Comparison of ENCODE assay signal across 12 cellular contexts in the genomic region with DNA sequence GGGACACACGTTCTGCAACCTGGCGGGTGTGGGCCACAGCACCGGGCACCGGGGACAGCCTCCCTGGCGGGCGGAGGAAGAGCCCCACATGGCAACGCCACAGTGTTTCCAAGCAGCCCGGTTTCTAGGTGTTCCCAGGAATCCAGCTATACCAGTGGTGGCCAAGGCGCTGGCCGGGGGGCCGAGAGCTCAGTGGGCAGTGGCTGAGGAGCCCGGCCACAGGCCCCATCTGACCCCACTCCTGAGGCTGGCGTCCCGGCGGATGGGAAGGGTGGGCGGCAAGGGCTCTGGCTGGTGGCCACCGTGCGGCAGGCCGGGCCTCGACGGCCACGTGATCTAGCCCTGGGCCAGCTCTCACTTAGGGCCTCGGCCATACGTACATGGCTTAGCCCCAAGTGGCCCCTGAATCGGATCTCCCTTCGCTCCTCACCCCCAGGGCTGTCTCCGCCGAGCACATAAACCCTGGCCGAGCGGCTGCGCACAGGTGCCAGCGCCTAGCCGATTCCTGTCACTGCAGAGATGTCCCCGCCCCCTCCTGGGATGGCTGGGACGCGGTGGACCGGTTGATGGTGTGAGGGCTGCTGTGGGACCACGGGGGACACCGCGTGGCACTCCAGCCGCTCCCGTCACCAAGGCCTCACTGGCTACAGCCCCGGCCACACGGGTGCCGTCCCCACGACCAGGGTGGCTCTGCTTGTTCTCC.
DNase-seq lines count a peak whose midpoint lies in the region; ATAC-seq, FAIRE-seq and TF ChIP-seq lines count a peak whose summit lies in the region.
"Had no signal": no experiment of that assay in that cellular context is flagged by ENCODE, and none has a peak within 500 bp of the region (broad histone marks: within the 10 kb centered on the region; RNA-seq: fewer than 3 reads in every experiment).

No MANE protein-coding gene starts in this region.

- H3K9ac ChIP-seq in BLaER1 = no peak overlapping the region
- peak overlapping the region in 1 of 2 donors; percentile 46 for H3K9ac ChIP-seq in kidney (ENCODE audit: low read length in 2 of 2)

- peak overlapping the region; percentile 81 for H3K4me2 ChIP-seq in BLaER1

- H3K27me3 ChIP-seq in BLaER1 (peaks cover 48% of the 10 kb centered on the region), adrenal gland (peaks cover 10% of the 10 kb centered on the region)

- in situ Hi-C loops in astrocyte of the cerebellum (cut with HindIII; ENCODE audit: low sequenced_read_pairs) = no loop called here

- intact Hi-C loops in kidney (cut with DNase I) = no loop called here
- intact Hi-C loops in adrenal gland (cut with DNase I) = no loop called here

- TF ChIP-seq POLR2A in adrenal gland (IDR thresholded peaks at IDR 0.05) = no peak

- H3K4me3 ChIP-seq in BLaER1 (peak overlapping the region; percentile 11; the same call in 1 of the 2 replicates), astrocyte of the cerebellum (ENCODE audit: low read depth, low read length) (no peak overlapping the region), kidney (ENCODE audit: low read length in 2 of 2) (no peak overlapping the region), adrenal gland (no peak overlapping the region)

- no peaks in the 10 kb centered on the region for H3K36me3 ChIP-seq in BLaER1
- H3K36me3 ChIP-seq in kidney (ENCODE audit: control insufficient read depth in 1 of 2, insufficient read depth in 2 of 2, low read length in 2 of 2) = no peaks in the 10 kb centered on the region
- no peaks in the 10 kb centered on the region for H3K36me3 ChIP-seq in adrenal gland (replicated peaks in 1 of 2)

- no peak overlapping the region for H3K27ac ChIP-seq in BLaER1
- H3K27ac ChIP-seq in kidney (ENCODE audit: low read depth in 2 of 2, low read length in 2 of 2) = peak overlapping the region; percentile 77 to 86
- H3K27ac ChIP-seq in adrenal gland = peak overlapping the region in 2 of 5 donors; percentile 34 to 80

- H4K20me1 ChIP-seq in BLaER1 = peaks cover 28% of the 10 kb centered on the region; the same call in 1 of the 2 replicates

- ATAC-seq in HG03520 (IDR thresholded peaks at IDR 0.05; ENCODE audit: unreplicated experiment) = no peak
- ATAC-seq: activated CD8-positive, alpha-beta memory T cell treated with anti-CD3 and anti-CD28 coated beads, Interleukin-2, amount 10 ng/mL, durations not matched to agents 7 days and 5 days; stimulated activated effector memory CD8-positive, alpha-beta T cell treated with anti-CD3 and anti-CD28 coated beads, Interleukin-12 subunit alpha, Interleukin-12 subunit beta, amount 100 ng/mL, for 72 hours had no signal

- no peak for FAIRE-seq in kidney (lab: Jason Lieb, UNC)

- peaks cover 24% of the 10 kb centered on the region for H3K9me3 ChIP-seq in BLaER1
- no peaks in the 10 kb centered on the region for H3K9me3 ChIP-seq in kidney (ENCODE audit: control insufficient read depth in 1 of 2, low read length in 2 of 2)
- no peaks in the 10 kb centered on the region for H3K9me3 ChIP-seq in adrenal gland (replicated peaks in 1 of 3)

- TF ChIP-seq CTCF in astrocyte of the cerebellum (IDR thresholded peaks at IDR 0.05; ENCODE audit: low read depth, low read length, missing control alignments) = no peak
- TF ChIP-seq CTCF in kidney (IDR thresholded peaks at IDR 0.05; ENCODE audit: borderline replicate concordance, extremely low read depth, insufficient read depth) = no peak
- no peak for TF ChIP-seq CTCF in adrenal gland (IDR thresholded peaks at IDR 0.05)

- 73 to 87% (median 83%) methylated on average over 9 to 46 of the region's 46 CpGs for WGBS in adrenal gland, 4 donors

- peak; percentile 60 for DNase-seq in astrocyte of the cerebellum (ENCODE audit: low read depth)
- no peak for DNase-seq in kidney
- peak; percentile 56 for DNase-seq in renal cortical epithelial cell (ENCODE audit: low read depth)
- DNase-seq in Kasumi-1 (lab: John Stamatoyannopoulos, UW) = no peak
- no peak for DNase-seq in adrenal gland
- no peak for DNase-seq in pons (ENCODE audit: low spot score)
- DNase-seq: activated CD8-positive, alpha-beta memory T cell treated with anti-CD3 and anti-CD28 coated beads, Interleukin-2, amount 10 ng/mL, durations not matched to agents 7 days and 5 days; central memory CD4-positive, alpha-beta T cell; NCI-H2171 treated with DMSO at 0.1 percent for 48 hours had no signal

- H3K4me1 ChIP-seq in BLaER1 = peaks cover 37% of the 10 kb centered on the region
- H3K4me1 ChIP-seq in kidney (ENCODE audit: control insufficient read depth in 1 of 2, insufficient read depth in 1 of 2, low read depth in 1 of 2, low read length in 2 of 2) = peaks cover 0 to 26% of the 10 kb centered on the region in 2 donors
- H3K4me1 ChIP-seq in adrenal gland (replicated peaks in 1 of 2) = peaks cover 0 to 12% of the 10 kb centered on the region in 2 donors

Comparison
In these comparisons a context has a peak if more than half of its experiments do, and no peak if none do; other contexts are left out.
1. DNase-seq: peak in astrocyte of the cerebellum (single experiment) and renal cortical epithelial cell (single experiment); none in kidney (single experiment), Kasumi-1 (0 of 2), adrenal gland (0 of 7) and pons (single experiment).